In the genomic region with DNA sequence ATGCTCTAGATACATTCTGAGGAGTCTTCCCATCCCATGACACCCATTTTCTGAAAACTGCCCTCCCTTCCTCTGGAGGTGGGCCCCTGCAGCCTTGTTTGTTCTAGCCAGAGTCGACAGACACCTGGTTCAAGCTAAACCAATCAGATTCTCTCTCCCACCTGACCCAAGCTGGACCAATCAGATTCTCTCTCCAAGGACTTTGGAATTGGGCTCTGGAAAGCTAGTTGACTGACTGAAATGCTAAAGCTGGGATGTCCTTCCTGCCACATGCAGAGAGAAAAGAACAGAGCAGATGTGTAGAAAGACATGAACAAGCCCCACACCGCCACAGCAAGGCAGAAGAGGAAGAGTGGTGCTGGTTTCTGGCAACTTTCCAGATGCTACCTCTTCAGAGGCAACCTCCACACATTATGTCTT, we compare ENCODE assay signal across 1 cellular context.
A peak's percentile ranks its signal among the peaks of the same experiment; 100 is the strongest.
TF ChIP-seq lines count a peak whose summit lies in the region.

No MANE protein-coding gene starts in this region.

TF ChIP-seq in HepG2, 621 proteins besides CTCF, POLR2A, EP300 and RAD21 (continued from another document and continues in another):
- TF ChIP-seq, protein P1, sequence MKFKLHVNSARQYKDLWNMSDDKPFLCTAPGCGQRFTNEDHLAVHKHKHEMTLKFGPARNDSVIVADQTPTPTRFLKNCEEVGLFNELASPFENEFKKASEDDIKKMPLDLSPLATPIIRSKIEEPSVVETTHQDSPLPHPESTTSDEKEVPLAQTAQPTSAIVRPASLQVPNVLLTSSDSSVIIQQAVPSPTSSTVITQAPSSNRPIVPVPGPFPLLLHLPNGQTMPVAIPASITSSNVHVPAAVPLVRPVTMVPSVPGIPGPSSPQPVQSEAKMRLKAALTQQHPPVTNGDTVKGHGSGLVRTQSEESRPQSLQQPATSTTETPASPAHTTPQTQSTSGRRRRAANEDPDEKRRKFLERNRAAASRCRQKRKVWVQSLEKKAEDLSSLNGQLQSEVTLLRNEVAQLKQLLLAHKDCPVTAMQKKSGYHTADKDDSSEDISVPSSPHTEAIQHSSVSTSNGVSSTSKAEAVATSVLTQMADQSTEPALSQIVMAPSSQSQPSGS (CRISPR knock-in tag; IDR thresholded peaks at IDR 0.05): 0 out of 2 replicates have a peak, but pooled peaks have one; percentile 19
- TF ChIP-seq SP140L (CRISPR knock-in tag; IDR thresholded peaks at IDR 0.05; ENCODE audit: borderline replicate concordance) (no peak), ZNF232 (CRISPR knock-in tag; IDR thresholded peaks at IDR 0.05; ENCODE audit: borderline replicate concordance) (no peak), ETV6 (CRISPR knock-in tag; conservative IDR thresholded peaks at IDR 0.05) (no peak), GABPB1 (CRISPR knock-in tag; IDR thresholded peaks at IDR 0.05) (no peak), SUZ12 (IDR thresholded peaks at IDR 0.05; ENCODE audit: low read depth, low read length) (no peak), RXRB (CRISPR knock-in tag; IDR thresholded peaks at IDR 0.05; ENCODE audit: borderline replicate concordance) (no peak), PHF8 (CRISPR knock-in tag; IDR thresholded peaks at IDR 0.05) (peak; percentile 19; the same call in 1 of the 2 replicates), ATF7 (IDR thresholded peaks at IDR 0.05) (no peak), ATF7 (CRISPR knock-in tag; IDR thresholded peaks at IDR 0.05) (no peak), ZNF367 (CRISPR knock-in tag; IDR thresholded peaks at IDR 0.05; ENCODE audit: borderline replicate concordance) (no peak), ZNF343 (CRISPR knock-in tag; IDR thresholded peaks at IDR 0.05) (no peak), ZNF234 (CRISPR knock-in tag; conservative IDR thresholded peaks at IDR 0.05) (no peak), ZNF670 (CRISPR knock-in tag; IDR thresholded peaks at IDR 0.05; ENCODE audit: borderline replicate concordance) (no peak), FOSL1 (CRISPR knock-in tag; IDR thresholded peaks at IDR 0.05; ENCODE audit: borderline replicate concordance) (no peak), ZNF10 (CRISPR knock-in tag; IDR thresholded peaks at IDR 0.05; ENCODE audit: borderline replicate concordance, low read depth) (no peak), NR2F6 (IDR thresholded peaks at IDR 0.05) (no peak), NR2F6 (CRISPR knock-in tag; IDR thresholded peaks at IDR 0.05) (no peak), FIP1L1 (IDR thresholded peaks at IDR 0.05; ENCODE audit: borderline replicate concordance, insufficient read depth, low read depth, low read length) (no peak), HHEX (CRISPR knock-in tag; IDR thresholded peaks at IDR 0.05) (no peak), CAMTA2 (CRISPR knock-in tag; IDR thresholded peaks at IDR 0.05; ENCODE audit: borderline replicate concordance) (no peak), TCF7 (IDR thresholded peaks at IDR 0.05; ENCODE audit: low read depth) (no peak), ZNF614 (CRISPR knock-in tag; IDR thresholded peaks at IDR 0.05; ENCODE audit: borderline replicate concordance) (peak; percentile 60; the same call in 1 of the 2 replicates), ARNTL (CRISPR knock-in tag; IDR thresholded peaks at IDR 0.05) (no peak), ZFP41 (CRISPR knock-in tag; IDR thresholded peaks at IDR 0.05; ENCODE audit: borderline replicate concordance) (no peak), ZC3H13 (CRISPR knock-in tag; IDR thresholded peaks at IDR 0.05) (no peak), NCOA2 (CRISPR knock-in tag; IDR thresholded peaks at IDR 0.05) (0 out of 2 replicates have a peak, but pooled peaks have one; percentile 5), REL (CRISPR knock-in tag; conservative IDR thresholded peaks at IDR 0.05) (no peak)
- TF ChIP-seq, protein P2, sequence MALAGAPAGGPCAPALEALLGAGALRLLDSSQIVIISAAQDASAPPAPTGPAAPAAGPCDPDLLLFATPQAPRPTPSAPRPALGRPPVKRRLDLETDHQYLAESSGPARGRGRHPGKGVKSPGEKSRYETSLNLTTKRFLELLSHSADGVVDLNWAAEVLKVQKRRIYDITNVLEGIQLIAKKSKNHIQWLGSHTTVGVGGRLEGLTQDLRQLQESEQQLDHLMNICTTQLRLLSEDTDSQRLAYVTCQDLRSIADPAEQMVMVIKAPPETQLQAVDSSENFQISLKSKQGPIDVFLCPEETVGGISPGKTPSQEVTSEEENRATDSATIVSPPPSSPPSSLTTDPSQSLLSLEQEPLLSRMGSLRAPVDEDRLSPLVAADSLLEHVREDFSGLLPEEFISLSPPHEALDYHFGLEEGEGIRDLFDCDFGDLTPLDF (CRISPR knock-in tag; IDR thresholded peaks at IDR 0.05): no peak
- TF ChIP-seq, protein P3, sequence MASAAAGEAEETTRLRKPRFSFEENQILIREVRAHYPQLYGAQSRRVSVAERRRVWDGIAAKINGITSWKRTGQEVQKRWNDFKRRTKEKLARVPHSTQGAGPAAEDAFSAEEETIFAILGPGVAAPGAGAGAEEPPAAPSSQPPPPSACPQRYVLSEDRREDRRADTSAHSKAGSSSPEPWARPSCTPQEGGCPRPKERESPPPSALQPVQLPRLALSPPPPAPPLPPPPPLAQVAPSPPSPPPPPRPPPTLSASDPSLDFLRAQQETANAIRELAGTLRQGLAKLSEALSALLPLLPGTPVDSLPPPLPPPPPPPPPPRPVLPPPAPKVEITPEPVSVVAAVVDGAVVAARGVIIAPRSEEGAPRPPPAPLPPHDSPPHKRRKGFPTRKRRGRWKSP (CRISPR knock-in tag; IDR thresholded peaks at IDR 0.05): no peak
- TF ChIP-seq, protein P4, sequence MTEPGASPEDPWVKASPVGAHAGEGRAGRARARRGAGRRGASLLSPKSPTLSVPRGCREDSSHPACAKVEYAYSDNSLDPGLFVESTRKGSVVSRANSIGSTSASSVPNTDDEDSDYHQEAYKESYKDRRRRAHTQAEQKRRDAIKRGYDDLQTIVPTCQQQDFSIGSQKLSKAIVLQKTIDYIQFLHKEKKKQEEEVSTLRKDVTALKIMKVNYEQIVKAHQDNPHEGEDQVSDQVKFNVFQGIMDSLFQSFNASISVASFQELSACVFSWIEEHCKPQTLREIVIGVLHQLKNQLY (CRISPR knock-in tag; IDR thresholded peaks at IDR 0.05): no peak
- TF ChIP-seq, protein P5, sequence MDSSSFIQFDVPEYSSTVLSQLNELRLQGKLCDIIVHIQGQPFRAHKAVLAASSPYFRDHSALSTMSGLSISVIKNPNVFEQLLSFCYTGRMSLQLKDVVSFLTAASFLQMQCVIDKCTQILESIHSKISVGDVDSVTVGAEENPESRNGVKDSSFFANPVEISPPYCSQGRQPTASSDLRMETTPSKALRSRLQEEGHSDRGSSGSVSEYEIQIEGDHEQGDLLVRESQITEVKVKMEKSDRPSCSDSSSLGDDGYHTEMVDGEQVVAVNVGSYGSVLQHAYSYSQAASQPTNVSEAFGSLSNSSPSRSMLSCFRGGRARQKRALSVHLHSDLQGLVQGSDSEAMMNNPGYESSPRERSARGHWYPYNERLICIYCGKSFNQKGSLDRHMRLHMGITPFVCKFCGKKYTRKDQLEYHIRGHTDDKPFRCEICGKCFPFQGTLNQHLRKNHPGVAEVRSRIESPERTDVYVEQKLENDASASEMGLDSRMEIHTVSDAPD (CRISPR knock-in tag; IDR thresholded peaks at IDR 0.05): no peak
- TF ChIP-seq, protein P6, sequence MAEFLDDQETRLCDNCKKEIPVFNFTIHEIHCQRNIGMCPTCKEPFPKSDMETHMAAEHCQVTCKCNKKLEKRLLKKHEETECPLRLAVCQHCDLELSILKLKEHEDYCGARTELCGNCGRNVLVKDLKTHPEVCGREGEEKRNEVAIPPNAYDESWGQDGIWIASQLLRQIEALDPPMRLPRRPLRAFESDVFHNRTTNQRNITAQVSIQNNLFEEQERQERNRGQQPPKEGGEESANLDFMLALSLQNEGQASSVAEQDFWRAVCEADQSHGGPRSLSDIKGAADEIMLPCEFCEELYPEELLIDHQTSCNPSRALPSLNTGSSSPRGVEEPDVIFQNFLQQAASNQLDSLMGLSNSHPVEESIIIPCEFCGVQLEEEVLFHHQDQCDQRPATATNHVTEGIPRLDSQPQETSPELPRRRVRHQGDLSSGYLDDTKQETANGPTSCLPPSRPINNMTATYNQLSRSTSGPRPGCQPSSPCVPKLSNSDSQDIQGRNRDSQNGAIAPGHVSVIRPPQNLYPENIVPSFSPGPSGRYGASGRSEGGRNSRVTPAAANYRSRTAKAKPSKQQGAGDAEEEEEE (CRISPR knock-in tag; IDR thresholded peaks at IDR 0.05; ENCODE audit: borderline replicate concordance): no peak
- TF ChIP-seq, protein P7, sequence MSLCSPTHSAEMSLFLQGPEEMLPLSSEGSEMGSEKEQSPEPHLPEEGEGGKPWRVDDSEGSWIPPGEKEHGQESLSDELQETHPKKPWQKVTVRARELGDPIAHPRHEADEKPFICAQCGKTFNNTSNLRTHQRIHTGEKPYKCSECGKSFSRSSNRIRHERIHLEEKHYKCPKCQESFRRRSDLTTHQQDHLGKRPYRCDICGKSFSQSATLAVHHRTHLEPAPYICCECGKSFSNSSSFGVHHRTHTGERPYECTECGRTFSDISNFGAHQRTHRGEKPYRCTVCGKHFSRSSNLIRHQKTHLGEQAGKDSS (CRISPR knock-in tag; IDR thresholded peaks at IDR 0.05; ENCODE audit: borderline replicate concordance, low read depth): no peak
- TF ChIP-seq, protein P8, sequence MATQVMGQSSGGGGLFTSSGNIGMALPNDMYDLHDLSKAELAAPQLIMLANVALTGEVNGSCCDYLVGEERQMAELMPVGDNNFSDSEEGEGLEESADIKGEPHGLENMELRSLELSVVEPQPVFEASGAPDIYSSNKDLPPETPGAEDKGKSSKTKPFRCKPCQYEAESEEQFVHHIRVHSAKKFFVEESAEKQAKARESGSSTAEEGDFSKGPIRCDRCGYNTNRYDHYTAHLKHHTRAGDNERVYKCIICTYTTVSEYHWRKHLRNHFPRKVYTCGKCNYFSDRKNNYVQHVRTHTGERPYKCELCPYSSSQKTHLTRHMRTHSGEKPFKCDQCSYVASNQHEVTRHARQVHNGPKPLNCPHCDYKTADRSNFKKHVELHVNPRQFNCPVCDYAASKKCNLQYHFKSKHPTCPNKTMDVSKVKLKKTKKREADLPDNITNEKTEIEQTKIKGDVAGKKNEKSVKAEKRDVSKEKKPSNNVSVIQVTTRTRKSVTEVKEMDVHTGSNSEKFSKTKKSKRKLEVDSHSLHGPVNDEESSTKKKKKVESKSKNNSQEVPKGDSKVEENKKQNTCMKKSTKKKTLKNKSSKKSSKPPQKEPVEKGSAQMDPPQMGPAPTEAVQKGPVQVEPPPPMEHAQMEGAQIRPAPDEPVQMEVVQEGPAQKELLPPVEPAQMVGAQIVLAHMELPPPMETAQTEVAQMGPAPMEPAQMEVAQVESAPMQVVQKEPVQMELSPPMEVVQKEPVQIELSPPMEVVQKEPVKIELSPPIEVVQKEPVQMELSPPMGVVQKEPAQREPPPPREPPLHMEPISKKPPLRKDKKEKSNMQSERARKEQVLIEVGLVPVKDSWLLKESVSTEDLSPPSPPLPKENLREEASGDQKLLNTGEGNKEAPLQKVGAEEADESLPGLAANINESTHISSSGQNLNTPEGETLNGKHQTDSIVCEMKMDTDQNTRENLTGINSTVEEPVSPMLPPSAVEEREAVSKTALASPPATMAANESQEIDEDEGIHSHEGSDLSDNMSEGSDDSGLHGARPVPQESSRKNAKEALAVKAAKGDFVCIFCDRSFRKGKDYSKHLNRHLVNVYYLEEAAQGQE (IDR thresholded peaks at IDR 0.05; ENCODE audit: borderline replicate concordance in 1 of 2, low read depth in 1 of 2, low read length in 2 of 2): no peak
- TF ChIP-seq, protein P9, sequence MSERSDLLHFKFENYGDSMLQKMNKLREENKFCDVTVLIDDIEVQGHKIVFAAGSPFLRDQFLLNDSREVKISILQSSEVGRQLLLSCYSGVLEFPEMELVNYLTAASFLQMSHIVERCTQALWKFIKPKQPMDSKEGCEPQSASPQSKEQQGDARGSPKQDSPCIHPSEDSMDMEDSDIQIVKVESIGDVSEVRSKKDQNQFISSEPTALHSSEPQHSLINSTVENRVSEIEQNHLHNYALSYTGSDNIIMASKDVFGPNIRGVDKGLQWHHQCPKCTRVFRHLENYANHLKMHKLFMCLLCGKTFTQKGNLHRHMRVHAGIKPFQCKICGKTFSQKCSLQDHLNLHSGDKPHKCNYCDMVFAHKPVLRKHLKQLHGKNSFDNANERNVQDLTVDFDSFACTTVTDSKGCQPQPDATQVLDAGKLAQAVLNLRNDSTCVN (CRISPR knock-in tag; IDR thresholded peaks at IDR 0.05; ENCODE audit: borderline replicate concordance): 0 out of 2 replicates have a peak, but pooled peaks have one; percentile 22
- TF ChIP-seq, protein P10, sequence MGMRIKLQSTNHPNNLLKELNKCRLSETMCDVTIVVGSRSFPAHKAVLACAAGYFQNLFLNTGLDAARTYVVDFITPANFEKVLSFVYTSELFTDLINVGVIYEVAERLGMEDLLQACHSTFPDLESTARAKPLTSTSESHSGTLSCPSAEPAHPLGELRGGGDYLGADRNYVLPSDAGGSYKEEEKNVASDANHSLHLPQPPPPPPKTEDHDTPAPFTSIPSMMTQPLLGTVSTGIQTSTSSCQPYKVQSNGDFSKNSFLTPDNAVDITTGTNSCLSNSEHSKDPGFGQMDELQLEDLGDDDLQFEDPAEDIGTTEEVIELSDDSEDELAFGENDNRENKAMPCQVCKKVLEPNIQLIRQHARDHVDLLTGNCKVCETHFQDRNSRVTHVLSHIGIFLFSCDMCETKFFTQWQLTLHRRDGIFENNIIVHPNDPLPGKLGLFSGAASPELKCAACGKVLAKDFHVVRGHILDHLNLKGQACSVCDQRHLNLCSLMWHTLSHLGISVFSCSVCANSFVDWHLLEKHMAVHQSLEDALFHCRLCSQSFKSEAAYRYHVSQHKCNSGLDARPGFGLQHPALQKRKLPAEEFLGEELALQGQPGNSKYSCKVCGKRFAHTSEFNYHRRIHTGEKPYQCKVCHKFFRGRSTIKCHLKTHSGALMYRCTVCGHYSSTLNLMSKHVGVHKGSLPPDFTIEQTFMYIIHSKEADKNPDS (CRISPR knock-in tag; IDR thresholded peaks at IDR 0.05): no peak
- TF ChIP-seq, protein P11, sequence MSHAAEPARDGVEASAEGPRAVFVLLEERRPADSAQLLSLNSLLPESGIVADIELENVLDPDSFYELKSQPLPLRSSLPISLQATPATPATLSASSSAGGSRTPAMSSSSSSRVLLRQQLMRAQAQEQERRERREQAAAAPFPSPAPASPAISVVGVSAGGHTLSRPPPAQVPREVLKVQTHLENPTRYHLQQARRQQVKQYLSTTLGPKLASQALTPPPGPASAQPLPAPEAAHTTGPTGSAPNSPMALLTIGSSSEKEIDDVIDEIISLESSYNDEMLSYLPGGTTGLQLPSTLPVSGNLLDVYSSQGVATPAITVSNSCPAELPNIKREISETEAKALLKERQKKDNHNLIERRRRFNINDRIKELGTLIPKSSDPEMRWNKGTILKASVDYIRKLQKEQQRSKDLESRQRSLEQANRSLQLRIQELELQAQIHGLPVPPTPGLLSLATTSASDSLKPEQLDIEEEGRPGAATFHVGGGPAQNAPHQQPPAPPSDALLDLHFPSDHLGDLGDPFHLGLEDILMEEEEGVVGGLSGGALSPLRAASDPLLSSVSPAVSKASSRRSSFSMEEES (CRISPR knock-in tag; IDR thresholded peaks at IDR 0.05): no peak
- TF ChIP-seq, protein P12, sequence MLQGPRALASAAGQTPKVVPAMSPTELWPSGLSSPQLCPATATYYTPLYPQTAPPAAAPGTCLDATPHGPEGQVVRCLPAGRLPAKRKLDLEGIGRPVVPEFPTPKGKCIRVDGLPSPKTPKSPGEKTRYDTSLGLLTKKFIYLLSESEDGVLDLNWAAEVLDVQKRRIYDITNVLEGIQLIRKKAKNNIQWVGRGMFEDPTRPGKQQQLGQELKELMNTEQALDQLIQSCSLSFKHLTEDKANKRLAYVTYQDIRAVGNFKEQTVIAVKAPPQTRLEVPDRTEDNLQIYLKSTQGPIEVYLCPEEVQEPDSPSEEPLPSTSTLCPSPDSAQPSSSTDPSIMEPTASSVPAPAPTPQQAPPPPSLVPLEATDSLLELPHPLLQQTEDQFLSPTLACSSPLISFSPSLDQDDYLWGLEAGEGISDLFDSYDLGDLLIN (CRISPR knock-in tag; IDR thresholded peaks at IDR 0.05; ENCODE audit: borderline replicate concordance): no peak
